ENCODE assay signal across 1 cellular context in the genomic region with DNA sequence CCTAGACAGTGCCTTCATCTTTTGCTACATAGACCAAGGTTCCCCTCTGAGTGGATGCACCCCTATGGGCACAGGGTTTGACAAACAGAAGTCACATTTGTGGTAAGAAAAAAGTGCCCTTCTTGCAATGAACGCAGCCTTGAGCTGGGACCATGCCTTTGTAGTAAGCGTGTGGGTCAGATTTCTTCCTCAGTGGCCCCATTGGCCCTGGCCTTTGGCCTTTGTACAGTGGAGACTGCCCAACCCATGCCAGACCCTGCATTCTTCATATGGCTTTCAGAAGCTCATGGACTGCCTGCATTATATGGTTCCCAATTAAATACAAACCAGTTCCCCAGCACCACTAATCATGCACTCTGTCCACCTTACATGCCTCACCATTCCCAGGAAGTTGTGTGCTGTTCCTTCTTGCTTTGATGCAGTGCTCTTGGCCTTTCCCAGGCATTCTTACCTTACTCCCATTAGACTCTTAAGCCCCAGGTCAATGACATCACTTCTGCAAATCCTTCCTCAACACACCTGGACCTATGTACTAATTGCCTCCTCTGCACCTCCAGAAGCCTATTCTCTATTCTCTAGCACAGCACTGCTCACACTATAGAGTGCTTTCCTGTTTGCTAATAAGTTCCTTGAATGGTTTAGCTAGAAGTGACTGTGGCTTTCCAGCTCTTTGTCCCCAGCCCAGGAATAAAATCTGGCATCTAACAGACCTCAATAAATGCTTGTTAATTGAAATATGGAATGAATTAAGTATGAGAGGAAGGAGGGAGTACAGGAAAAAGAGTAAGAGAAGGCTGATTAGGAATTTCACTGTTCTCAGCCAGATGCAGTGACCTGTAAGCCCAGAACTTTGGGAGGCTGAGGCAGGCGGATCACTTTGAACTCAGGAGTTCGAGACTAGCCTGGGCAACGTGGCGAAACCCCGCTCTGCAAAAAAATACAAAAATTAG.
TF ChIP-seq lines count a peak whose summit lies in the region.

No MANE protein-coding gene starts in this region.

TF ChIP-seq in SK-N-SH, 30 proteins besides CTCF, POLR2A, EP300 and RAD21:
- TF ChIP-seq RCOR1 (IDR thresholded peaks at IDR 0.05; ENCODE audit: low read length) = peak; percentile 76; the same call in 1 of the 2 replicates
- no peak for TF ChIP-seq ELF1 (IDR thresholded peaks at IDR 0.05)
- peak; percentile 26; the same call in 1 of the 2 replicates for TF ChIP-seq GATA2 (CRISPR knock-in tag; IDR thresholded peaks at IDR 0.05)
- peak; percentile 37 for TF ChIP-seq CHD2 (IDR thresholded peaks at IDR 0.05; ENCODE audit: low read length, partially characterized antibody)
- TF ChIP-seq EZH2phosphoT487 (IDR thresholded peaks at IDR 0.05; ENCODE audit: borderline replicate concordance, low read depth) = no peak
- no peak for TF ChIP-seq MXI1 (IDR thresholded peaks at IDR 0.05; ENCODE audit: low read depth, low read length)
- TF ChIP-seq FOXJ3 (CRISPR knock-in tag; IDR thresholded peaks at IDR 0.05) = no peak
- no peak for TF ChIP-seq SIN3A (IDR thresholded peaks at IDR 0.05; ENCODE audit: borderline replicate concordance, low read depth, low read length)
- TF ChIP-seq NRF1 (IDR thresholded peaks at IDR 0.05; ENCODE audit: low read depth, low read length) = no peak
- no peak for TF ChIP-seq SMC3 (IDR thresholded peaks at IDR 0.05; ENCODE audit: low read depth, low read length)
TF ChIP-seq in SK-N-SH: peak in this region for 3.
